ENCODE assay signal across 27 cellular contexts in the genomic region with DNA sequence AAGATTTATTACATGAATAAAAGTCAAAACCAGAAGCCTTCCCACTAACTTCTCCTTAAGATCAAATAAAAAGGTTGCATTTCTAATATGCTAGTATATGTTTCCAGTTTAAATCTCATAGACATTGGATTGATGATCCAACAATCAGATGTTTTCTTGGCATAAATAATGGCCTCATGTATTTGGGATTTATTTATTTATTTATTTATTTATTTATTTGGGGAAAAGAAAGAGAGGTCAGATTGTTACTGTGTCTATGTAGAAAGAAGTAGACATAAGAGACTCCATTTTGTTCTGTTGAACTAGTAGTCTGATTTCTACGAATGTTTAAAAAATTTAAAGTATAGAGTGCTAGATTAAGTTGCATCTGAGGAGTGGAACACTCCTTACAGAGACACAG.
"Had no signal": no experiment of that assay in that cellular context is flagged by ENCODE, and none has a peak within 500 bp of the region (broad histone marks: within the 10 kb centered on the region; RNA-seq: fewer than 3 reads in every experiment).

No MANE protein-coding gene starts in this region.

- ATAC-seq: stimulated activated effector memory CD8-positive, alpha-beta T cell treated with anti-CD3 and anti-CD28 coated beads, Interleukin-12 subunit alpha, Interleukin-12 subunit beta, amount 100 ng/mL, for 72 hours; stimulated activated memory B cell treated with anti-CD40 and anti-IgM and Interleukin-4, amounts not matched to agents 10 μg/mL and 1 μg/mL and 100 μg/mL, for 72 hours; stimulated activated naive B cell treated with anti-CD40 and anti-IgM and Interleukin-4, amounts not matched to agents 10 μg/mL and 1 μg/mL and 100 μg/mL, for 72 hours; stimulated activated naive CD8-positive, alpha-beta T cell treated with anti-CD3 and anti-CD28 coated beads, Interleukin-15, amount 100 ng/mL, for 72 hours; stimulated activated naive CD8-positive, alpha-beta T cell treated with anti-CD3 and anti-CD28 coated beads, Interleukin-15, Interleukin-2, amounts not matched to agents 100 U/mL and 50 U/mL, for 24 hours; upper lobe of right lung had no signal

- FAIRE-seq: urothelium cell line had no signal

- H3K4me1 ChIP-seq: testis, uterus had no signal

- H3K27ac ChIP-seq: stomach, suprapubic skin, testis, thoracic aorta, thyroid gland, tibial artery, tibial nerve, transverse colon, upper lobe of left lung, upper lobe of right lung, uterus, vagina had no signal

- H3K36me3 ChIP-seq: stomach, suprapubic skin, thoracic aorta, thyroid gland, tibial artery, tibial nerve, transverse colon, upper lobe of left lung, upper lobe of right lung, uterus, vagina had no signal

- H3K4me3 ChIP-seq: stomach, suprapubic skin, testis, thoracic aorta, thyroid gland, tibial artery, tibial nerve, transverse colon, upper lobe of left lung, upper lobe of right lung, uterus, vagina had no signal

- DNase-seq: stimulated activated CD4-positive, alpha-beta T cell treated with anti-CD3 and anti-CD28 coated beads, Interleukin-2, amount 100 ng/mL, for 48 hours; stimulated activated CD4-positive, alpha-beta T cell treated with anti-CD3 and anti-CD28 coated beads, Interleukin-4, amount 100 ng/mL, for 1 hour; stimulated activated CD4-positive, alpha-beta T cell treated with anti-CD3 and anti-CD28 coated beads, Interleukin-4, amount 100 ng/mL, for 24 hours; stimulated activated CD4-positive, alpha-beta T cell treated with anti-CD3 and anti-CD28 coated beads, Interleukin-4, amount 100 ng/mL, for 4 hours; stimulated activated CD8-positive, alpha-beta memory T cell treated with anti-CD3 and anti-CD28 coated beads, Interleukin-4, amount 100 ng/mL, for 48 hours; stimulated activated naive B cell treated with anti-CD40 and anti-IgM and Interleukin-4, amounts not matched to agents 10 μg/mL and 1 μg/mL and 100 μg/mL, for 72 hours; stimulated activated naive CD4-positive, alpha-beta T cell; stimulated activated naive CD4-positive, alpha-beta T cell treated with Interleukin-2 at 50 U/mL for 16 hours; stimulated activated naive CD8-positive, alpha-beta T cell treated with anti-CD3 and anti-CD28 coated beads, Interleukin-15, amount 100 ng/mL, for 72 hours; stimulated activated naive CD8-positive, alpha-beta T cell treated with anti-CD3 and anti-CD28 coated beads, Interleukin-15, Interleukin-2, amounts not matched to agents 100 U/mL and 50 U/mL, for 24 hours; stomach; substantia nigra; testis; thyroid gland; tibial artery; transverse colon; trophoblast cell; upper lobe of left lung; upper lobe of right lung; uterus had no signal

- H3K9me3 ChIP-seq: stomach, suprapubic skin, testis, thoracic aorta, thyroid gland, tibial artery, tibial nerve, transverse colon, upper lobe of left lung, upper lobe of right lung, uterus, vagina had no signal
